Comparison of ENCODE assay signal across 19 cellular contexts in the genomic region with DNA sequence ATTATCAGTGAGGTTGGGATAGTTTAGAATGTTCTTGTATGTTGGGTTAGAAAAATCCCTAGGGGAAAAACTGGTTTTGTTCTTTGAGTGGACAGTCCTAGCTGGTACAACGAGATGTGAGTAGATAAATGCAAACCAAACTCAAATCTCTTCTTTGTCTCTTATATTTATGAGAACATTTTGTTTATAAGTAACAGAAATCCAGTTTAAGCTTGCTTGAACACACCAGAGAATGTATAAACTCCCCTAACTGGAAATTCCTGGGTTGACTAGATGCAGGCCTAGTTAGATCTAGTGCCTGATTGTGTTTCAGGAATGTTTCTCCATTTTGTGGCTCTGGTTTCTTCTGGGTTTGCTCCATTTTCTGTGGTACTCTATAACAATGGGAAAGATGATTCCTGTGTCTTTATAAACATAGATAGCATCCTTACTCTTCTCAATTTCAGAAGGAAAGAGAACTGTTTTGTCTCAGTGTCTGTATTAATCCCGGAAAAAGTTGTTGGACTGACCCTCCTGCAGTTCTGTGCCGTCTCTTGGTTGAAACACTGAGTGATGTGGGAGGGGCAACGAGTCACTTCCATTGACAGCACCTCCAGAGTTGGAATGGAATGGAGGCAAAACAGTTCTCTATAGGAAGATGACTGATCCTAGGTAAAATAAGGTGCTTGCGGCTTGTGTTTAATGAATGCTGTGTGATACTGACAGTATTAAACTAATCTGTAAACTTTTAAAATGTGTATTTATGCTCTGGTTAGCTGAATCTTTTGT.
DNase-seq lines count a peak whose midpoint lies in the region; ATAC-seq, FAIRE-seq and TF ChIP-seq lines count a peak whose summit lies in the region.
"Had no signal": no experiment of that assay in that cellular context is flagged by ENCODE, and none has a peak within 500 bp of the region (broad histone marks: within the 10 kb centered on the region; RNA-seq: fewer than 3 reads in every experiment).

No MANE protein-coding gene starts in this region.

- no peaks in the 10 kb centered on the region for H3K36me3 ChIP-seq in GM23338 (ENCODE audit: insufficient read depth)
- no peaks in the 10 kb centered on the region for H3K36me3 ChIP-seq in neural progenitor cell
- H3K36me3 ChIP-seq: left ventricle myocardium inferior had no signal

- H3K4me3 ChIP-seq in GM23338, result no peak overlapping the region
- H3K4me3 ChIP-seq in neural progenitor cell, result no peak overlapping the region
- H3K4me3 ChIP-seq: GM12878, left ventricle myocardium inferior had no signal

- TF ChIP-seq POLR2A in GM12892 (IDR thresholded peaks at IDR 0.05; ENCODE audit: low read depth, low read length), result no peak

- no peak for FAIRE-seq in GM12892 (lab: Jason Lieb, UNC)
- FAIRE-seq: GM12878 had no signal

- H3K9me3 Mint-ChIP-seq in GM23338 (no peaks in the 10 kb centered on the region), neural progenitor cell (no peaks in the 10 kb centered on the region)
- H3K9me3 Mint-ChIP-seq: naive thymus-derived CD4-positive, alpha-beta T cell; stimulated activated naive CD8-positive, alpha-beta T cell treated with anti-CD3 and anti-CD28 coated beads, Interleukin-15, amount 100 ng/mL, for 72 hours; T-helper 1 cell treated with Interleukin-12 subunit alpha and Interleukin-12 subunit beta and Interleukin-4 antibody, amounts not matched to agents 30 μg/mL and 1 μg/mL, for 36 hours had no signal

- H3K9me2 ChIP-seq in GM23338 (ENCODE audit: insufficient read depth), result no peaks in the 10 kb centered on the region

- no peaks in the 10 kb centered on the region for H3F3A ChIP-seq in GM23338 (replicated peaks; ENCODE audit: low read depth)
- no peaks in the 10 kb centered on the region for H3F3A ChIP-seq in neural progenitor cell (ENCODE audit: low read depth)

- no peaks in the 10 kb centered on the region for H3K79me2 ChIP-seq in GM23338 (replicated peaks; ENCODE audit: insufficient read depth)
- H3K79me2 ChIP-seq in neural progenitor cell (ENCODE audit: low read depth), result no peaks in the 10 kb centered on the region

- H3K4me3 Mint-ChIP-seq in GM23338, result no peak overlapping the region
- H3K4me3 Mint-ChIP-seq in neural progenitor cell, result no peak overlapping the region
- H3K4me3 Mint-ChIP-seq: naive thymus-derived CD4-positive, alpha-beta T cell; stimulated activated naive CD8-positive, alpha-beta T cell treated with anti-CD3 and anti-CD28 coated beads, Interleukin-15, amount 100 ng/mL, for 72 hours; T-helper 1 cell treated with Interleukin-12 subunit alpha and Interleukin-12 subunit beta and Interleukin-4 antibody, amounts not matched to agents 30 μg/mL and 1 μg/mL, for 36 hours had no signal

- H3K27me3 Mint-ChIP-seq in GM23338 (ENCODE audit: insufficient read depth, low read depth, poor library complexity) (no peaks in the 10 kb centered on the region), neural progenitor cell (ENCODE audit: insufficient read depth, low read depth) (no peaks in the 10 kb centered on the region)
- H3K27me3 Mint-ChIP-seq: naive thymus-derived CD4-positive, alpha-beta T cell; stimulated activated naive CD8-positive, alpha-beta T cell treated with anti-CD3 and anti-CD28 coated beads, Interleukin-15, amount 100 ng/mL, for 72 hours had no signal

- DNase-seq in GM23338 (ENCODE audit: low spot score) (peak; percentile 25), amniotic epithelial cell (ENCODE audit: low read depth) (peak; percentile 35), fibroblast of peridontal ligament (ENCODE audit: extremely low read depth) (peak; percentile 16), neural progenitor cell (ENCODE audit: low spot score) (peak; percentile 21), LoVo (ENCODE audit: low spot score) (no peak), GM12892 (ENCODE audit: insufficient read length) (no peak), DMS79 (lab: John Stamatoyannopoulos, UW) (no peak)
- DNase-seq: activated gamma-delta T cell; H7; left ventricle myocardium inferior; naive thymus-derived CD4-positive, alpha-beta T cell; NCI-H1694; NCI-H446; stimulated activated naive CD8-positive, alpha-beta T cell treated with anti-CD3 and anti-CD28 coated beads, Interleukin-15, amount 100 ng/mL, for 72 hours had no signal

- H3K9me3 ChIP-seq in neural progenitor cell (ENCODE audit: low read depth), result no peaks in the 10 kb centered on the region
- H3K9me3 ChIP-seq: left ventricle myocardium inferior had no signal

- H3K4me2 ChIP-seq in GM23338, result no peak overlapping the region
- H3K4me2 ChIP-seq in neural progenitor cell, result no peak overlapping the region

- no peaks in the 10 kb centered on the region; the same call in 1 of the 2 replicates for H3K4me1 ChIP-seq in GM23338 (ENCODE audit: insufficient read depth)
- peaks cover 10% of the 10 kb centered on the region for H3K4me1 ChIP-seq in neural progenitor cell
- H3K4me1 ChIP-seq: left ventricle myocardium inferior had no signal

- H3K9ac ChIP-seq in neural progenitor cell, result no peak overlapping the region

- H3K27ac ChIP-seq in GM23338 (ENCODE audit: low read depth) (0 out of 2 replicates have a peak overlapping the region, but pooled peaks have one; percentile 33), neural progenitor cell (peak overlapping the region; percentile 71)
- H3K27ac ChIP-seq: left ventricle myocardium inferior had no signal

- no peaks in the 10 kb centered on the region for H4K20me1 ChIP-seq in GM23338 (replicated peaks; ENCODE audit: insufficient read depth)
- no peaks in the 10 kb centered on the region for H4K20me1 ChIP-seq in neural progenitor cell (ENCODE audit: low read depth)

- no peak overlapping the region for H2AFZ ChIP-seq in GM23338
- H2AFZ ChIP-seq in neural progenitor cell (replicated peaks), result no peak overlapping the region

- H3K36me3 Mint-ChIP-seq in GM23338 (ENCODE audit: low read depth), result no peaks in the 10 kb centered on the region
- H3K36me3 Mint-ChIP-seq in neural progenitor cell, result peaks cover 8% of the 10 kb centered on the region

- TF ChIP-seq CTCF in GM23338 (conservative IDR thresholded peaks at IDR 0.05; ENCODE audit: low read depth in 2 of 2) (no peak), neural progenitor cell (IDR thresholded peaks at IDR 0.05) (no peak)

- H3K27me3 ChIP-seq in GM23338 (ENCODE audit: insufficient read depth) (no peaks in the 10 kb centered on the region), neural progenitor cell (no peaks in the 10 kb centered on the region)

- H3K4me1 Mint-ChIP-seq in GM23338, result peaks cover 26% of the 10 kb centered on the region
- peaks cover 28% of the 10 kb centered on the region for H3K4me1 Mint-ChIP-seq in neural progenitor cell
- H3K4me1 Mint-ChIP-seq: naive thymus-derived CD4-positive, alpha-beta T cell; stimulated activated naive CD8-positive, alpha-beta T cell treated with anti-CD3 and anti-CD28 coated beads, Interleukin-15, amount 100 ng/mL, for 72 hours had no signal

- ATAC-seq in GM23338, result no peak; the same call in 2 of the 3 replicates
- no peak for ATAC-seq in GM18517 (IDR thresholded peaks at IDR 0.05; ENCODE audit: unreplicated experiment)
- ATAC-seq: activated CD4-positive, CD25-positive, alpha-beta regulatory T cell treated with anti-CD3 and anti-CD28 coated beads, Interleukin-2, amount 50 U/mL, for 24 hours; GM12878; naive thymus-derived CD4-positive, alpha-beta T cell; Right ventricle myocardium inferior; stimulated activated naive CD8-positive, alpha-beta T cell treated with anti-CD3 and anti-CD28 coated beads, Interleukin-15, amount 100 ng/mL, for 72 hours had no signal

- 0 out of 2 replicates have a peak overlapping the region, but pooled peaks have one; percentile 45 for H3K27ac Mint-ChIP-seq in GM23338
- peak overlapping the region; percentile 50 for H3K27ac Mint-ChIP-seq in neural progenitor cell
- H3K27ac Mint-ChIP-seq: naive thymus-derived CD4-positive, alpha-beta T cell; stimulated activated naive CD8-positive, alpha-beta T cell treated with anti-CD3 and anti-CD28 coated beads, Interleukin-15, amount 100 ng/mL, for 72 hours; T-helper 1 cell treated with Interleukin-12 subunit alpha and Interleukin-12 subunit beta and Interleukin-4 antibody, amounts not matched to agents 30 μg/mL and 1 μg/mL, for 36 hours had no signal

TF ChIP-seq in GM23338, 12 proteins besides CTCF, POLR2A, EP300 and RAD21 (continues in another document):
- no peak for TF ChIP-seq STAT1 (IDR thresholded peaks at IDR 0.05; ENCODE audit: unreplicated experiment)
- TF ChIP-seq, protein P1, sequence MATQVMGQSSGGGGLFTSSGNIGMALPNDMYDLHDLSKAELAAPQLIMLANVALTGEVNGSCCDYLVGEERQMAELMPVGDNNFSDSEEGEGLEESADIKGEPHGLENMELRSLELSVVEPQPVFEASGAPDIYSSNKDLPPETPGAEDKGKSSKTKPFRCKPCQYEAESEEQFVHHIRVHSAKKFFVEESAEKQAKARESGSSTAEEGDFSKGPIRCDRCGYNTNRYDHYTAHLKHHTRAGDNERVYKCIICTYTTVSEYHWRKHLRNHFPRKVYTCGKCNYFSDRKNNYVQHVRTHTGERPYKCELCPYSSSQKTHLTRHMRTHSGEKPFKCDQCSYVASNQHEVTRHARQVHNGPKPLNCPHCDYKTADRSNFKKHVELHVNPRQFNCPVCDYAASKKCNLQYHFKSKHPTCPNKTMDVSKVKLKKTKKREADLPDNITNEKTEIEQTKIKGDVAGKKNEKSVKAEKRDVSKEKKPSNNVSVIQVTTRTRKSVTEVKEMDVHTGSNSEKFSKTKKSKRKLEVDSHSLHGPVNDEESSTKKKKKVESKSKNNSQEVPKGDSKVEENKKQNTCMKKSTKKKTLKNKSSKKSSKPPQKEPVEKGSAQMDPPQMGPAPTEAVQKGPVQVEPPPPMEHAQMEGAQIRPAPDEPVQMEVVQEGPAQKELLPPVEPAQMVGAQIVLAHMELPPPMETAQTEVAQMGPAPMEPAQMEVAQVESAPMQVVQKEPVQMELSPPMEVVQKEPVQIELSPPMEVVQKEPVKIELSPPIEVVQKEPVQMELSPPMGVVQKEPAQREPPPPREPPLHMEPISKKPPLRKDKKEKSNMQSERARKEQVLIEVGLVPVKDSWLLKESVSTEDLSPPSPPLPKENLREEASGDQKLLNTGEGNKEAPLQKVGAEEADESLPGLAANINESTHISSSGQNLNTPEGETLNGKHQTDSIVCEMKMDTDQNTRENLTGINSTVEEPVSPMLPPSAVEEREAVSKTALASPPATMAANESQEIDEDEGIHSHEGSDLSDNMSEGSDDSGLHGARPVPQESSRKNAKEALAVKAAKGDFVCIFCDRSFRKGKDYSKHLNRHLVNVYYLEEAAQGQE (IDR thresholded peaks at IDR 0.05; ENCODE audit: unreplicated experiment), result no peak

Comparison
In these comparisons a context has a peak if more than half of its experiments do, and no peak if none do; other contexts are left out.
1. DNase-seq: peak in GM23338 (single experiment), amniotic epithelial cell (single experiment), fibroblast of peridontal ligament (single experiment) and neural progenitor cell (single experiment); none in LoVo (single experiment), GM12892 (single experiment) and DMS79 (single experiment).